Comparison of ENCODE assay signal across 8 cellular contexts in the genomic region with DNA sequence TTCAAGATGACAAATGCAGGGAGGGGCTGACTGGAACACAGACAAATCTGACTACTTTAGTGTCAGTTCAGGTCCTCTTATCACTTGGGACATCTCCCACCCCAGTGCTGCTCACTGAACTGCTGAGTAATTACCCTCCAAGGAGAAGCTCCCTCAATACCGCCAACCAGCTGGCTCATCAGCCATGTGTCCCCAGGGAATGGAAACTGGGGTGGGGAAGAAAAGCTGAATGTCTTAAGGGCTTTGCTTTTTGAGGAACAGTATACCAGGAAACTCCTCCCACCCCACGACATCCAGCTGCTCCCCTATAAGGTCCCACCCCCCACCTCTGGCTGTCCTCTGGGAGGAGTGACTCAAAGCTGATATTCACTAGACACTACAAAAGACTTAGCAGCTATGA. TPM values are rescaled to one million over a fixed set of nuclear protein-coding genes. Genes with fewer than 3 reads are reported as not detected.
DNase-seq lines count a peak whose midpoint lies in the region; ATAC-seq lines count a peak whose summit lies in the region.

No MANE protein-coding gene starts in this region.

- no peak overlapping the region for H3K4ac ChIP-seq in mesenchymal stem cell (ENCODE audit: low read depth in 1 of 2, low read length in 2 of 2)

- no peak overlapping the region for H2AK5ac ChIP-seq in mesenchymal stem cell (ENCODE audit: low read length, severe bottlenecking)

- no peak overlapping the region for H3K27ac Mint-ChIP-seq in activated naive CD8-positive, alpha-beta T cell treated with anti-CD3 and anti-CD28 coated beads, Interleukin-2, amount 50 U/mL, for 24 hours

- peaks cover 29% of the 10 kb centered on the region for H3K4me1 Mint-ChIP-seq in activated naive CD8-positive, alpha-beta T cell treated with anti-CD3 and anti-CD28 coated beads, Interleukin-2, amount 50 U/mL, for 24 hours

- DNase-seq in Caki2 (ENCODE audit: low read depth) (peak; percentile 51), HUDEP-2 (lab: John Stamatoyannopoulos, UW; ENCODE audit: unreplicated experiment in 76 of 76) (peak in 51 of 76 experiments; percentile 2 to 62 (median 27)), mesenchymal stem cell (peak; percentile 68), DMS153 treated with DMSO at 0.1 percent for 48 hours (lab: John Stamatoyannopoulos, UW; ENCODE audit: unreplicated experiment) (no peak), NCI-H1930 (lab: John Stamatoyannopoulos, UW) (no peak)
- DNase-seq in activated naive CD8-positive, alpha-beta T cell treated with anti-CD3 and anti-CD28 coated beads, Interleukin-2, amount 50 U/mL, for 24 hours, result peak; percentile 20

- H3K27ac ChIP-seq in mesenchymal stem cell (ENCODE audit: low read length, poor library complexity, severe bottlenecking), result no peak overlapping the region

- peak overlapping the region; percentile 15 for H3K9ac ChIP-seq in mesenchymal stem cell (ENCODE audit: low read length)

- WGBS in mesenchymal stem cell, result 3% methylated on average over 1 of the region's 2 CpGs

- no peak overlapping the region for H3K14ac ChIP-seq in mesenchymal stem cell (ENCODE audit: low read length in 2 of 2)

- no peaks in the 10 kb centered on the region for H3K27me3 ChIP-seq in mesenchymal stem cell (ENCODE audit: control insufficient read depth in 1 of 2, insufficient read depth in 1 of 2, low read length in 2 of 2)

- H3K36me3 ChIP-seq in mesenchymal stem cell (ENCODE audit: control insufficient read depth in 1 of 2, insufficient read depth in 2 of 2, low read depth in 1 of 2, low read length in 2 of 2), result peaks cover 0 to 5% of the 10 kb centered on the region in 2 experiments

- in situ Hi-C loops in Caki2 (cut with HindIII; ENCODE audit: low pct_unique_long_range_greater_than_20kb, low sequenced_read_pairs), result no loop called here

- H3K4me2 ChIP-seq in mesenchymal stem cell (ENCODE audit: low read length, poor library complexity, severe bottlenecking), result no peak overlapping the region

- H4K91ac ChIP-seq in mesenchymal stem cell (ENCODE audit: low read length), result no peak overlapping the region

- H2BK5ac ChIP-seq in mesenchymal stem cell (ENCODE audit: low read depth, low read length, poor library complexity, severe bottlenecking), result no peak overlapping the region

- H3K79me1 ChIP-seq in mesenchymal stem cell (replicated peaks; ENCODE audit: low read length, poor library complexity, severe bottlenecking), result peaks cover 19% of the 10 kb centered on the region

- H3K4me3 ChIP-seq in mesenchymal stem cell (ENCODE audit: insufficient read depth in 1 of 2, low read depth in 1 of 2, low read length in 2 of 2), result peak overlapping the region in 1 of 2 experiments; percentile 23

- no peak overlapping the region for H3K23ac ChIP-seq in mesenchymal stem cell (ENCODE audit: low read length in 2 of 2)

- peaks cover 7% of the 10 kb centered on the region for H3K4me1 ChIP-seq in mesenchymal stem cell (ENCODE audit: control insufficient read depth, insufficient read depth, low read depth, low read length)

- no peak overlapping the region for H2BK12ac ChIP-seq in mesenchymal stem cell (ENCODE audit: low read length in 2 of 2)

- H4K8ac ChIP-seq in mesenchymal stem cell (ENCODE audit: low read length), result no peak overlapping the region

- no peak overlapping the region for H2BK15ac ChIP-seq in mesenchymal stem cell (ENCODE audit: low read depth, poor library complexity, severe bottlenecking)

- no peak overlapping the region for H2BK120ac ChIP-seq in mesenchymal stem cell (ENCODE audit: low read depth, low read length)

- peaks cover 6% of the 10 kb centered on the region for H3K36me3 Mint-ChIP-seq in activated naive CD8-positive, alpha-beta T cell treated with anti-CD3 and anti-CD28 coated beads, Interleukin-2, amount 50 U/mL, for 24 hours (ENCODE audit: low read depth)

- no peaks in the 10 kb centered on the region for H3K9me3 Mint-ChIP-seq in activated naive CD8-positive, alpha-beta T cell treated with anti-CD3 and anti-CD28 coated beads, Interleukin-2, amount 50 U/mL, for 24 hours

- peak overlapping the region; percentile 69 for H3K4me3 Mint-ChIP-seq in activated naive CD8-positive, alpha-beta T cell treated with anti-CD3 and anti-CD28 coated beads, Interleukin-2, amount 50 U/mL, for 24 hours

- ATAC-seq in activated naive CD8-positive, alpha-beta T cell treated with anti-CD3 and anti-CD28 coated beads, Interleukin-2, amount 50 U/mL, for 24 hours, result no peak
- ATAC-seq in HG03457 (IDR thresholded peaks at IDR 0.05; ENCODE audit: unreplicated experiment) (no peak), GM18511 (IDR thresholded peaks at IDR 0.05; ENCODE audit: unreplicated experiment) (no peak)

- H3K9me3 ChIP-seq in mesenchymal stem cell (ENCODE audit: control insufficient read depth, low read length), result no peaks in the 10 kb centered on the region

- no peak overlapping the region for H3K18ac ChIP-seq in mesenchymal stem cell (ENCODE audit: low read depth in 1 of 2, low read length in 2 of 2)

- H2AFZ ChIP-seq in mesenchymal stem cell (ENCODE audit: low read depth, low read length), result no peak overlapping the region

- H3K27me3 Mint-ChIP-seq in activated naive CD8-positive, alpha-beta T cell treated with anti-CD3 and anti-CD28 coated beads, Interleukin-2, amount 50 U/mL, for 24 hours, result no peaks in the 10 kb centered on the region

RNA-seq across cellular contexts. Expression of a gene that starts 2.0 kb away (rescaled TPM):
- total RNA-seq in Caki2 (2014; rRNA removed; shearing (Covaris generic); ENCODE audit: low replicate concordance), result 6.7 and 17.6 TPM in 2 replicates
- polyA plus RNA-seq in mesenchymal stem cell (2013, experiment 1 of 2), result 2.3 TPM
- 2.2 TPM for polyA plus RNA-seq in mesenchymal stem cell (2013, experiment 2 of 2)

RNA-seq across cellular contexts. Expression of a gene that starts 30.1 kb away (rescaled TPM):
- 2.1 and 6.5 TPM in 2 replicates for total RNA-seq in Caki2 (2014; rRNA removed; shearing (Covaris generic); ENCODE audit: low replicate concordance)
- 2.3 TPM for polyA plus RNA-seq in mesenchymal stem cell (2013, experiment 1 of 2)
- 2.0 TPM for polyA plus RNA-seq in mesenchymal stem cell (2013, experiment 2 of 2)

Comparison
In these comparisons a context has a peak if more than half of its experiments do, and no peak if none do; other contexts are left out.
1. DNase-seq: peak in Caki2 (single experiment), HUDEP-2 (51 of 76), activated naive CD8-positive, alpha-beta T cell treated with anti-CD3 and anti-CD28 coated beads, Interleukin-2, amount 50 U/mL, for 24 hours (single experiment) and mesenchymal stem cell (single experiment); none in DMS153 treated with DMSO at 0.1 percent for 48 hours (single experiment) and NCI-H1930 (0 of 2).